Comparison of ENCODE assay signal across 16 cellular contexts in genomic region chr3:41863024-41863423, GRCh38.
DNase-seq lines count a peak whose midpoint lies in the region; ATAC-seq and TF ChIP-seq lines count a peak whose summit lies in the region.
"Had no signal": no experiment of that assay in that cellular context is flagged by ENCODE, and none has a peak within 500 bp of the region (broad histone marks: within the 10 kb centered on the region; RNA-seq: fewer than 3 reads in every experiment).

No MANE protein-coding gene starts in this region.

- no peak overlapping the region for H3K4me2 ChIP-seq in Karpas-422 (ENCODE audit: low read depth, low read length, poor library complexity, severe bottlenecking)

- no peak overlapping the region for H3K4me3 ChIP-seq in Karpas-422 (ENCODE audit: low read length)
- H3K4me3 ChIP-seq: coronary artery, spleen had no signal

- ATAC-seq in HG03097 (IDR thresholded peaks at IDR 0.05; ENCODE audit: low FRiP score, unreplicated experiment): no peak
- ATAC-seq: left ventricle myocardium superior had no signal

- TF ChIP-seq CTCF in chondrocyte (IDR thresholded peaks at IDR 0.05) (peak; percentile 17), GM20000 (IDR thresholded peaks at IDR 0.05; ENCODE audit: extremely low read depth, missing control alignments) (no peak)

- no peaks in the 10 kb centered on the region for H3K9me3 ChIP-seq in Karpas-422 (ENCODE audit: low read length)

- no peaks in the 10 kb centered on the region for H3K4me1 ChIP-seq in Karpas-422 (ENCODE audit: low read length)
- H3K4me1 ChIP-seq: spleen had no signal

- H3K9me3 Mint-ChIP-seq in chondrocyte (ENCODE audit: low read depth): peaks cover 8% of the 10 kb centered on the region

- H3K27me3 ChIP-seq in Karpas-422 (ENCODE audit: low read length): no peaks in the 10 kb centered on the region; the same call in 1 of the 2 replicates
- H3K27me3 ChIP-seq: spleen had no signal

- H3K36me3 Mint-ChIP-seq in chondrocyte (ENCODE audit: low read depth): peaks cover 11% of the 10 kb centered on the region

- H3K27me3 Mint-ChIP-seq in chondrocyte (ENCODE audit: low read depth): no peaks in the 10 kb centered on the region

- H3K36me3 ChIP-seq in Karpas-422 (ENCODE audit: insufficient read depth, low read length): no peaks in the 10 kb centered on the region
- H3K36me3 ChIP-seq: spleen had no signal

- H3K4me1 Mint-ChIP-seq in chondrocyte (ENCODE audit: low read depth): no peaks in the 10 kb centered on the region

- no peaks in the 10 kb centered on the region for H3K79me2 ChIP-seq in Karpas-422 (ENCODE audit: low read length)

- H3K4me3 Mint-ChIP-seq in chondrocyte (ENCODE audit: unreplicated experiment): no peak overlapping the region

- H4K20me1 ChIP-seq in Karpas-422 (ENCODE audit: insufficient read depth, low read depth, low read length): no peaks in the 10 kb centered on the region

- no peak overlapping the region for H2AFZ ChIP-seq in Karpas-422 (ENCODE audit: low read length)

- DNase-seq in DMS 273 (lab: John Stamatoyannopoulos, UW; ENCODE audit: unreplicated experiment) (peak; percentile 4), DMS 273 treated with DMSO at 0.1 percent for 48 hours (lab: John Stamatoyannopoulos, UW) (no peak), Karpas-422 (peak; percentile 56), chondrocyte (ENCODE audit: low spot score) (no peak), kidney tubule cell (ENCODE audit: low spot score) (peak; percentile 9), GM20000 (ENCODE audit: low spot score) (no peak), nucleus accumbens (lab: John Stamatoyannopoulos, UW) (no peak)
- DNase-seq: 8988T; activated gamma-delta T cell treated with Interleukin-2 at 50 U/mL for 16 hours; C1 segment of cervical spinal cord; left ventricle myocardium superior; spleen; stimulated activated naive CD4-positive, alpha-beta T cell; trophoblast cell had no signal

- no peak overlapping the region for H3K27ac ChIP-seq in Karpas-422 (ENCODE audit: low read length)
- H3K27ac ChIP-seq: coronary artery, spleen had no signal

- H3K9ac ChIP-seq in Karpas-422 (ENCODE audit: low read length): no peak overlapping the region

- no peak overlapping the region for H3K27ac Mint-ChIP-seq in chondrocyte (ENCODE audit: unreplicated experiment)

- H3K9me2 ChIP-seq in Karpas-422 (replicated peaks; ENCODE audit: insufficient read depth, low read length): no peaks in the 10 kb centered on the region

Comparison
In these comparisons a context has a peak if more than half of its experiments do, and no peak if none do; other contexts are left out.
1. DNase-seq: peak in DMS 273 (single experiment), Karpas-422 (single experiment) and kidney tubule cell (single experiment); none in DMS 273 treated with DMSO at 0.1 percent for 48 hours (single experiment), chondrocyte (single experiment), GM20000 (single experiment) and nucleus accumbens (0 of 56).